8 cellular contexts compared by ENCODE assay signal in genomic region chr19:2494084-2494446, GRCh38. TPM values are rescaled to one million over a fixed set of nuclear protein-coding genes. Genes with fewer than 3 reads are reported as not detected.
DNase-seq lines count a peak whose midpoint lies in the region; ATAC-seq lines count a peak whose summit lies in the region.

No MANE protein-coding gene starts in this region.

- peaks cover 10% of the 10 kb centered on the region for H3K27me3 Mint-ChIP-seq in activated T-helper 17 cell treated with anti-CD3 and anti-CD28 coated beads, Interleukin-2, amount 50 U/mL, for 72 hours

- H3K4me3 ChIP-seq in iPS-15b (ENCODE audit: low read depth, low read length), result peak overlapping the region; percentile 52

- no peaks in the 10 kb centered on the region for H3K9me3 Mint-ChIP-seq in activated T-helper 17 cell treated with anti-CD3 and anti-CD28 coated beads, Interleukin-2, amount 50 U/mL, for 72 hours

- peaks cover 24% of the 10 kb centered on the region for H3K27me3 ChIP-seq in iPS-15b (ENCODE audit: control insufficient read depth, insufficient read depth, low read length)

- peak; percentile 5 for ATAC-seq in activated T-helper 17 cell treated with anti-CD3 and anti-CD28 coated beads, Interleukin-2, amount 50 U/mL, for 72 hours (replicated peaks)
- ATAC-seq in GM18868 (IDR thresholded peaks at IDR 0.05; ENCODE audit: unreplicated experiment), result no peak

- no peak overlapping the region for H3K9ac ChIP-seq in iPS-15b (ENCODE audit: low read depth, low read length)

- H3K36me3 ChIP-seq in iPS-15b (ENCODE audit: control insufficient read depth, insufficient read depth, low read length), result no peaks in the 10 kb centered on the region

- peak; percentile 39 for DNase-seq in activated CD8-positive, alpha-beta memory T cell treated with anti-CD3 and anti-CD28 coated beads, Interleukin-2, amount 50 U/mL, for 4 hours
- DNase-seq in activated CD8-positive, alpha-beta memory T cell treated with anti-CD3 and anti-CD28 coated beads for 24 hours, result no peak
- DNase-seq in D341Med (ENCODE audit: low spot score) (no peak), NCI-H1930 (lab: John Stamatoyannopoulos, UW) (no peak)

- peaks cover 5% of the 10 kb centered on the region for H3K4me1 Mint-ChIP-seq in activated T-helper 17 cell treated with anti-CD3 and anti-CD28 coated beads, Interleukin-2, amount 50 U/mL, for 72 hours

- no peaks in the 10 kb centered on the region for H3K9me3 ChIP-seq in iPS-15b (ENCODE audit: control insufficient read depth, insufficient read depth, low read length)

- H3K27ac ChIP-seq in temporal lobe (ENCODE audit: low read depth, low read length), result peak overlapping the region; percentile 65

- no peak overlapping the region for H3K27ac Mint-ChIP-seq in activated T-helper 17 cell treated with anti-CD3 and anti-CD28 coated beads, Interleukin-2, amount 50 U/mL, for 72 hours

- H3K4me3 Mint-ChIP-seq in activated T-helper 17 cell treated with anti-CD3 and anti-CD28 coated beads, Interleukin-2, amount 50 U/mL, for 72 hours, result peak overlapping the region; percentile 47

- H3K36me3 Mint-ChIP-seq in activated T-helper 17 cell treated with anti-CD3 and anti-CD28 coated beads, Interleukin-2, amount 50 U/mL, for 72 hours (ENCODE audit: low read depth), result no peaks in the 10 kb centered on the region

- peaks cover 6% of the 10 kb centered on the region for H3K4me1 ChIP-seq in iPS-15b (ENCODE audit: control insufficient read depth, insufficient read depth, low read length)

RNA-seq across cellular contexts. Expression of gene GADD45B, which starts 18.1 kb away (rescaled TPM):
- 10 to 100 TPM; 40.6 to 80.0 TPM for total RNA-seq in activated T-helper 17 cell treated with anti-CD3 and anti-CD28 coated beads, Interleukin-2, amount 50 U/mL, for 72 hours
- total RNA-seq in temporal lobe, result 5.9 TPM

RNA-seq across cellular contexts. Expression of gene LMNB2, which starts 37.3 kb away (rescaled TPM):
- 10 to 100 TPM; 63.3 to 98.7 TPM for total RNA-seq in activated T-helper 17 cell treated with anti-CD3 and anti-CD28 coated beads, Interleukin-2, amount 50 U/mL, for 72 hours
- 32.2 TPM for total RNA-seq in temporal lobe
